In genomic region chr1:225848044-225848955, GRCh38 we compare ENCODE assay signal across 8 cellular contexts. TPM values are rescaled to one million over a fixed set of nuclear protein-coding genes. Genes with fewer than 3 reads are reported as not detected.
DNase-seq lines count a peak whose midpoint lies in the region; ATAC-seq and TF ChIP-seq lines count a peak whose summit lies in the region.
"Had no signal": no experiment of that assay in that cellular context is flagged by ENCODE, and none has a peak within 500 bp of the region (broad histone marks: within the 10 kb centered on the region; RNA-seq: fewer than 3 reads in every experiment).

No MANE protein-coding gene starts in this region.

- no TSS peak for BruUV-seq in IMR-90 (replicated peaks; lab: Mats Ljungman, UMichigan)

- CTCF ChIA-PET in IMR-90 (lab: Yijun Ruan, JAX): interaction anchor here (2.9 kb wide), 1 partner anchor 374 kb away, joined by 12 read pairs; no protein-coding TSS in a partner anchor

- no peak overlapping the region for H3K14ac ChIP-seq in IMR-90 (replicated peaks; ENCODE audit: low read depth, low read length)

- POLR2A ChIA-PET in IMR-90 (lab: Charles Lee; ENCODE audit: unreplicated experiment): no interaction called here

- peak; percentile 56 for DNase-seq in IMR-90
- DNase-seq in amygdala (lab: John Stamatoyannopoulos, UW): peak in 48 of 56 donors; percentile 28 to 87 (median 63)
- peak; percentile 31 for DNase-seq in occipital lobe (lab: John Stamatoyannopoulos, UW)
- no peak for DNase-seq in kidney tubule cell (ENCODE audit: low spot score)
- DNase-seq in stimulated activated CD4-positive, alpha-beta T cell treated with anti-CD3 and anti-CD28 coated beads, Interleukin-4, amount 100 ng/mL, for 4 hours: no peak

- no peak overlapping the region for H2AK5ac ChIP-seq in IMR-90 (ENCODE audit: low read depth, low read length)

- TF ChIP-seq CTCF in IMR-90 (conservative IDR thresholded peaks at IDR 0.05; ENCODE audit: low read depth, low read length): no peak

- peak overlapping the region; percentile 19 for H2AK9ac ChIP-seq in IMR-90 (replicated peaks; ENCODE audit: low read depth, low read length, poor library complexity)

- no peak overlapping the region for H3K4ac ChIP-seq in IMR-90 (ENCODE audit: low read depth, low read length)

- in situ Hi-C loops in IMR-90 (cut with MboI; ENCODE audit: low sequenced_read_pairs): loop anchor here (10.0 kb wide), 1 partner anchor 373 kb away; no protein-coding TSS in a partner anchor

- no peak overlapping the region for H3K56ac ChIP-seq in IMR-90 (ENCODE audit: extremely low read depth, insufficient read depth, low read length)

- H3K27me3 ChIP-seq in IMR-90 (ENCODE audit: control insufficient read depth, insufficient read depth, low read length): no peaks in the 10 kb centered on the region
- H3K27me3 ChIP-seq: heart right ventricle had no signal

- TF ChIP-seq RAD21 in IMR-90 (IDR thresholded peaks at IDR 0.05; ENCODE audit: low read length): no peak

- H3K4me1 ChIP-seq in IMR-90 (ENCODE audit: control insufficient read depth, insufficient read depth, low read length): peaks cover 3% of the 10 kb centered on the region; the same call in 1 of the 2 replicates

- H3K9me3 ChIP-seq in IMR-90 (ENCODE audit: control insufficient read depth, insufficient read depth, low read length): no peaks in the 10 kb centered on the region
- H3K9me3 ChIP-seq: heart right ventricle had no signal

- no peak overlapping the region for H2BK120ac ChIP-seq in IMR-90 (ENCODE audit: low read depth, low read length)

- H4K8ac ChIP-seq in IMR-90 (ENCODE audit: low read depth in 2 of 2, low read length in 2 of 2): no peak overlapping the region

- no peak overlapping the region for H3K4me3 ChIP-seq in IMR-90 (ENCODE audit: insufficient read depth, low read depth, low read length)
- H3K4me3 ChIP-seq: heart right ventricle had no signal

- H2BK5ac ChIP-seq in IMR-90 (ENCODE audit: low read depth, low read length, poor library complexity, severe bottlenecking): no peak overlapping the region

- whole genome bisulfite sequencing in IMR-90 (ENCODE audit: extremely low coverage in 2 of 2, insufficient read length in 1 of 2), 2 experiments: 30% methylated on average over 2 of the region's 16 CpGs; no CpG with 5 or more reads in 1 of the 2 experiments

- ATAC-seq in GM18508 (IDR thresholded peaks at IDR 0.05; ENCODE audit: insufficient read depth, unreplicated experiment) (peak; percentile 37), GM21447 (IDR thresholded peaks at IDR 0.05; ENCODE audit: unreplicated experiment) (peak; percentile 73), IMR-90 (ENCODE audit: low read depth) (no peak)

- peaks cover 40% of the 10 kb centered on the region for H3K36me3 ChIP-seq in IMR-90 (ENCODE audit: control insufficient read depth, insufficient read depth, low read length)

- H3K27ac ChIP-seq in IMR-90 (ENCODE audit: insufficient read depth, low read length): no peak overlapping the region

- H4K91ac ChIP-seq in IMR-90 (ENCODE audit: insufficient read depth, low read depth, low read length): no peak overlapping the region

- no peak overlapping the region for H3K9ac ChIP-seq in IMR-90 (ENCODE audit: low read depth, low read length)

- H3K79me1 ChIP-seq in IMR-90 (ENCODE audit: low read depth in 1 of 2, low read length in 2 of 2): no peaks in the 10 kb centered on the region

- no peak for TF ChIP-seq POLR2A in IMR-90 (IDR thresholded peaks at IDR 0.05; ENCODE audit: low read depth, low read length)

- no peaks in the 10 kb centered on the region for H4K20me1 ChIP-seq in IMR-90 (ENCODE audit: insufficient read depth, low read length)

- intact Hi-C loops in IMR-90 (cut with micrococcal nuclease): loop anchor here (5.0 to 10.0 kb wide), 2 partner anchors 71 to 127 kb away; partner anchors contain the start of gene SRP9

- H4K5ac ChIP-seq in IMR-90 (ENCODE audit: low read depth, low read length): no peak overlapping the region

- H3K9me1 ChIP-seq in IMR-90 (ENCODE audit: insufficient read depth, low read length): peaks cover 12% of the 10 kb centered on the region

- dilution Hi-C loops in IMR-90 (cut with HindIII; ENCODE audit: low sequenced_read_pairs, unreplicated experiment): no loop called here

- H2BK15ac ChIP-seq in IMR-90 (ENCODE audit: low read depth, low read length): no peak overlapping the region

- no peak overlapping the region for H3K23ac ChIP-seq in IMR-90 (ENCODE audit: low read depth, low read length)

- no peak overlapping the region for H2AFZ ChIP-seq in IMR-90 (replicated peaks; ENCODE audit: low read length, poor library complexity)

- H2BK20ac ChIP-seq in IMR-90 (ENCODE audit: low read depth, low read length): no peak overlapping the region

- H3K18ac ChIP-seq in IMR-90 (ENCODE audit: low read depth, low read length): no peak overlapping the region

- no peak overlapping the region for H3K4me2 ChIP-seq in IMR-90 (ENCODE audit: low read depth, low read length)

TF ChIP-seq in IMR-90, 13 proteins besides CTCF, POLR2A, EP300 and RAD21:
- TF ChIP-seq MAZ (IDR thresholded peaks at IDR 0.05; ENCODE audit: borderline replicate concordance, low read depth, low read length) (peak; percentile 40; the same call in 1 of the 2 replicates), FOS (IDR thresholded peaks at IDR 0.05; ENCODE audit: low read depth, low read length) (no peak), NFE2L2 (IDR thresholded peaks at IDR 0.05; ENCODE audit: low read depth, low read length) (no peak), CHD1 (IDR thresholded peaks at IDR 0.05; ENCODE audit: low read depth, low read length) (no peak)
- TF ChIP-seq, protein P1, sequence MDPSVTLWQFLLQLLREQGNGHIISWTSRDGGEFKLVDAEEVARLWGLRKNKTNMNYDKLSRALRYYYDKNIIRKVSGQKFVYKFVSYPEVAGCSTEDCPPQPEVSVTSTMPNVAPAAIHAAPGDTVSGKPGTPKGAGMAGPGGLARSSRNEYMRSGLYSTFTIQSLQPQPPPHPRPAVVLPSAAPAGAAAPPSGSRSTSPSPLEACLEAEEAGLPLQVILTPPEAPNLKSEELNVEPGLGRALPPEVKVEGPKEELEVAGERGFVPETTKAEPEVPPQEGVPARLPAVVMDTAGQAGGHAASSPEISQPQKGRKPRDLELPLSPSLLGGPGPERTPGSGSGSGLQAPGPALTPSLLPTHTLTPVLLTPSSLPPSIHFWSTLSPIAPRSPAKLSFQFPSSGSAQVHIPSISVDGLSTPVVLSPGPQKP (IDR thresholded peaks at IDR 0.05; ENCODE audit: borderline replicate concordance, low read depth, low read length): no peak

RNA-seq across cellular contexts. Expression of gene TMEM63A, which starts 33.9 kb away (rescaled TPM):
- total RNA-seq in IMR-90 (2012; rRNA removed) (4.7 and 5.6 TPM in 2 replicates), occipital lobe (1.1 TPM)
- polyA plus RNA-seq in IMR-90 (2012; rRNA removed): 23.3 and 23.4 TPM in 2 replicates
- polyA plus RNA-seq in IMR-90 (2012; cell fraction: cytosol; rRNA removed): 6.1 and 8.6 TPM in 2 replicates
- polyA plus RNA-seq in IMR-90 (2012; cell fraction: nucleus; rRNA removed; ENCODE audit: low replicate concordance): 206 and 213 TPM in 2 replicates

RNA-seq across cellular contexts. Expression of gene EPHX1, which starts 38.4 kb away (rescaled TPM):
- total RNA-seq in IMR-90 (2012; rRNA removed) (16.9 and 20.3 TPM in 2 replicates), occipital lobe (7.2 TPM)
- 33.8 and 46.3 TPM in 2 replicates for polyA plus RNA-seq in IMR-90 (2012; rRNA removed)
- 35.7 and 36.6 TPM in 2 replicates for polyA plus RNA-seq in IMR-90 (2012; cell fraction: cytosol; rRNA removed)
- 14.3 and 16.2 TPM in 2 replicates for polyA plus RNA-seq in IMR-90 (2012; cell fraction: nucleus; rRNA removed; ENCODE audit: low replicate concordance)

RNA-seq across cellular contexts. Expression of gene LEFTY1, which starts 40.6 kb away (rescaled TPM):
- total RNA-seq in IMR-90 (2012; rRNA removed) (not detected in 2 replicates), occipital lobe (0.47 TPM)
- polyA plus RNA-seq in IMR-90 (2012; rRNA removed): not detected in 2 replicates
- polyA plus RNA-seq in IMR-90 (2012; cell fraction: cytosol; rRNA removed): not detected in 2 replicates
- polyA plus RNA-seq in IMR-90 (2012; cell fraction: nucleus; rRNA removed; ENCODE audit: low replicate concordance): 0.07 TPM in 1 of 2 replicates, not detected in the other

Comparison
In these comparisons a context has a peak if more than half of its experiments do, and no peak if none do; other contexts are left out.
1. DNase-seq: peak in IMR-90 (single experiment), amygdala (48 of 56) and occipital lobe (single experiment); none in kidney tubule cell (single experiment) and stimulated activated CD4-positive, alpha-beta T cell treated with anti-CD3 and anti-CD28 coated beads, Interleukin-4, amount 100 ng/mL, for 4 hours (0 of 2).